Comparison of ENCODE assay signal across 13 cellular contexts in the genomic region with DNA sequence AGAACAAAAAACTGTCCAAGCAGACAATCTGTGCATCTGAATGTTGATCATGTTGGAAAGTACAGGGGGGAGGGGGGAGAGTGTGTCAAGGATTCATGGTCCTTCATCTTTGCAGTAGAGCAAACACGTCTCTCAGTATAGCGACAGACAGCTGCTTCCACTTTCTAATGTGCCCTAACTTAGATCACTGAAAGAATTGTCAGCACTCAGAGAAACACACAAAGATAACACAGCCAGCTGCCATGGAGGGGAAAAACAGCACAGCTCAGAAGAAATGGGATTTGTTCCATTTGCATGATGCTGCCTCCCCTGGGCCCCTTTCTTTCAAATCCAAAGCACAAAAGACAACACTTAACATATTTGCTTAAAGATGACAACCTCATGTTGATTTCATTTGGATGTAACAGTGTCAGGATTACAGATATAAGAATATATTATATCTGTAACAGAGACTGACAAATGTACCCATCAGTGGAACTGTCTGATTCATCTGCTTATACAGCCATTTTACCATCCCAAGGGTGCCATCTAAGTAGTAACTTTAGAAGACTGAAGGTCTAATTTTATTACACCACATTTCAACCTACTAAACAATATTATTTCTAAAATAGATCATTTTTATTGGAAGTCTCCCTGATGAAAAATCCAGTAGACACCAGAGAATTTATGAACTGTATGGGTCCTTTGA. TPM values are rescaled to one million over a fixed set of nuclear protein-coding genes. Genes with fewer than 3 reads are reported as not detected.
DNase-seq lines count a peak whose midpoint lies in the region; ATAC-seq, FAIRE-seq and TF ChIP-seq lines count a peak whose summit lies in the region.
"Had no signal": no experiment of that assay in that cellular context is flagged by ENCODE, and none has a peak within 500 bp of the region (broad histone marks: within the 10 kb centered on the region; RNA-seq: fewer than 3 reads in every experiment).

No MANE protein-coding gene starts in this region.

- H3K79me2 ChIP-seq in HepG2 (ENCODE audit: insufficient read depth, low read length) (peaks cover 39% of the 10 kb centered on the region), trophoblast cell (ENCODE audit: control insufficient read depth, insufficient read depth, low read length, poor library complexity) (no peaks in the 10 kb centered on the region)

- no peak overlapping the region for H3K4me3 Mint-ChIP-seq in natural killer cell
- H3K4me3 Mint-ChIP-seq: central memory CD8-positive, alpha-beta T cell had no signal

- FAIRE-seq in HepG2 (lab: Jason Lieb, UNC) = no peak

- H3K4me3 ChIP-seq in HepG2 (replicated peaks in 1 of 3; ENCODE audit: insufficient read depth in 1 of 3, low read depth in 2 of 3, low read length in 3 of 3) (no peak overlapping the region), right lobe of liver (no peak overlapping the region), adipocyte (ENCODE audit: low read length) (peak overlapping the region; percentile 62), aorta (ENCODE audit: low read length in 2 of 2) (peak overlapping the region in 1 of 2 donors; percentile 8), trophoblast cell (ENCODE audit: low read depth, low read length) (no peak overlapping the region)
- H3K4me3 ChIP-seq: esophagus muscularis mucosa had no signal

- no peak overlapping the region for H4K91ac ChIP-seq in trophoblast cell (ENCODE audit: low read depth, low read length)

- no peaks in the 10 kb centered on the region for H3K9me3 ChIP-seq in HepG2 (ENCODE audit: low read length)
- no peaks in the 10 kb centered on the region for H3K9me3 ChIP-seq in right lobe of liver
- H3K9me3 ChIP-seq in adipocyte (ENCODE audit: control insufficient read depth, low read length) = no peaks in the 10 kb centered on the region
- no peaks in the 10 kb centered on the region for H3K9me3 ChIP-seq in aorta (ENCODE audit: control insufficient read depth, low read length)
- no peaks in the 10 kb centered on the region for H3K9me3 ChIP-seq in trophoblast cell (ENCODE audit: insufficient read depth, low read depth, low read length)
- H3K9me3 ChIP-seq: esophagus muscularis mucosa had no signal

- no peak overlapping the region for H3K27ac Mint-ChIP-seq in natural killer cell

- H3K18ac ChIP-seq in trophoblast cell (ENCODE audit: low read length) = no peak overlapping the region

- H3K9ac ChIP-seq in HepG2 (ENCODE audit: insufficient read depth, low read depth, low read length) = no peak overlapping the region
- peak overlapping the region; percentile 61 for H3K9ac ChIP-seq in adipocyte (ENCODE audit: low read length)
- H3K9ac ChIP-seq in trophoblast cell (ENCODE audit: low read length) = no peak overlapping the region

- no peaks in the 10 kb centered on the region for H3K27me3 Mint-ChIP-seq in natural killer cell (ENCODE audit: low read depth in 2 of 2)
- H3K27me3 Mint-ChIP-seq: central memory CD8-positive, alpha-beta T cell had no signal

- H3K4me2 ChIP-seq in HepG2 (ENCODE audit: low read depth, low read length) (0 out of 2 replicates have a peak overlapping the region, but pooled peaks have one; percentile 6), trophoblast cell (ENCODE audit: low read length) (no peak overlapping the region)

- H3K4ac ChIP-seq in trophoblast cell (ENCODE audit: low read depth, low read length) = no peak overlapping the region

- H3K4me1 Mint-ChIP-seq in natural killer cell = no peaks in the 10 kb centered on the region
- H3K4me1 Mint-ChIP-seq: central memory CD8-positive, alpha-beta T cell had no signal

- in situ Hi-C loops in HepG2 (cut with HindIII; ENCODE audit: extremely low pct_ligation_motif_present, low pct_unique_long_range_greater_than_20kb) = no loop called here

- TF ChIP-seq POLR2A in HepG2 (IDR thresholded peaks at IDR 0.05; ENCODE audit: insufficient read depth in 1 of 2, low read depth in 2 of 2, low read length in 2 of 2) (no peak), right lobe of liver (IDR thresholded peaks at IDR 0.05) (no peak)

- H3K79me1 ChIP-seq in trophoblast cell (ENCODE audit: low read length) = no peaks in the 10 kb centered on the region

- no peak overlapping the region for H2BK5ac ChIP-seq in trophoblast cell (ENCODE audit: low read depth, low read length, poor library complexity)

- H3K23ac ChIP-seq in trophoblast cell (ENCODE audit: low read length) = no peak overlapping the region

- H4K20me1 ChIP-seq in HepG2 (ENCODE audit: insufficient read depth, low read length) = no peaks in the 10 kb centered on the region

- H3K4me1 ChIP-seq in HepG2 (ENCODE audit: insufficient read depth, low read length) = peaks cover 18% of the 10 kb centered on the region
- H3K4me1 ChIP-seq in right lobe of liver = peaks cover 0 to 30% (median 7%) of the 10 kb centered on the region in 4 donors
- peaks cover 15% of the 10 kb centered on the region for H3K4me1 ChIP-seq in adipocyte (ENCODE audit: control insufficient read depth, insufficient read depth, low read length)
- H3K4me1 ChIP-seq in aorta (ENCODE audit: control insufficient read depth in 1 of 2, insufficient read depth in 2 of 2, low read length in 2 of 2) = peaks cover 0 to 12% of the 10 kb centered on the region in 2 donors
- peaks cover 6% of the 10 kb centered on the region in 2 experiments for H3K4me1 ChIP-seq in trophoblast cell (ENCODE audit: control insufficient read depth in 1 of 2, insufficient read depth in 2 of 2, low read length in 2 of 2)

- H4K8ac ChIP-seq in trophoblast cell (ENCODE audit: low read depth, low read length) = no peak overlapping the region

- no peak overlapping the region for H2AK5ac ChIP-seq in trophoblast cell (ENCODE audit: low read length)

- H3K27ac ChIP-seq in HepG2 (ENCODE audit: extremely low read length, insufficient read depth, low read length) (no peak overlapping the region), right lobe of liver (no peak overlapping the region), aorta (ENCODE audit: low read depth in 1 of 2, low read length in 2 of 2) (no peak overlapping the region), trophoblast cell (ENCODE audit: low read depth, low read length) (no peak overlapping the region)
- H3K27ac ChIP-seq: esophagus muscularis mucosa had no signal

- peak; percentile 16 for DNase-seq in HepG2 (ENCODE audit: low spot score)
- DNase-seq in right lobe of liver = no peak
- DNase-seq in adipocyte (ENCODE audit: low read depth) = no peak
- peak; percentile 69 for DNase-seq in inferior parietal cortex (ENCODE audit: extremely low spot score)
- DNase-seq in aorta = no peak
- no peak for DNase-seq in natural killer cell
- no peak for DNase-seq in trophoblast cell
- DNase-seq: activated CD4-positive, alpha-beta T cell treated with anti-CD3 and anti-CD28 coated beads for 4 hours; KBM-7; NCI-H226 had no signal

- no peak overlapping the region for H2BK120ac ChIP-seq in trophoblast cell (ENCODE audit: insufficient read depth, low read length, poor library complexity)

- no TSS peak for BruUV-seq in HepG2 (replicated peaks; lab: Mats Ljungman, UMichigan)

- TF ChIP-seq RAD21 in HepG2 (CRISPR knock-in tag; IDR thresholded peaks at IDR 0.05) = no peak

- no peak overlapping the region for H4K12ac ChIP-seq in trophoblast cell (ENCODE audit: low read depth, low read length)

- H3K27me3 ChIP-seq in HepG2 (ENCODE audit: control insufficient read depth in 1 of 2, insufficient read depth in 2 of 2, low read length in 2 of 2) (no peaks in the 10 kb centered on the region), right lobe of liver (no peaks in the 10 kb centered on the region), adipocyte (replicated peaks; ENCODE audit: control insufficient read depth, insufficient read depth, low read length) (no peaks in the 10 kb centered on the region), aorta (ENCODE audit: control insufficient read depth in 1 of 2, insufficient read depth in 2 of 2, low read length in 1 of 2) (no peaks in the 10 kb centered on the region), trophoblast cell (ENCODE audit: insufficient read depth, low read length) (no peaks in the 10 kb centered on the region)
- H3K27me3 ChIP-seq: esophagus muscularis mucosa had no signal

- 78% methylated on average over 2 of the region's 2 CpGs for WGBS in HepG2 (ENCODE audit: low lambda C conversion rate)
- WGBS in right lobe of liver (ENCODE audit: insufficient coverage, low coverage, low lambda C conversion rate, missing lambda C conversion rate) = 31% methylated on average over 2 of the region's 2 CpGs
- 6 to 19% methylated on average over 2 of the region's 2 CpGs for WGBS in aorta, 2 donors
- WGBS in trophoblast cell (ENCODE audit: extremely low coverage, insufficient coverage, insufficient read length) = no CpG with 5 or more reads among the region's 2 CpGs

- ATAC-seq in HepG2 (peak; percentile 79), right lobe of liver (no peak), aorta (ENCODE audit: low FRiP score) (peak; percentile 47), natural killer cell (no peak), GM18502 (IDR thresholded peaks at IDR 0.05; ENCODE audit: poor library complexity, unreplicated experiment) (no peak)

- H3K36me3 Mint-ChIP-seq in natural killer cell = no peaks in the 10 kb centered on the region

- H2AFZ ChIP-seq in HepG2 (ENCODE audit: low read length) (no peak overlapping the region), trophoblast cell (ENCODE audit: insufficient read depth, low read length, poor library complexity) (no peak overlapping the region)

- H3K14ac ChIP-seq in trophoblast cell (ENCODE audit: low read length) = no peak overlapping the region

- H2BK12ac ChIP-seq in trophoblast cell (ENCODE audit: low read length) = no peak overlapping the region

- peaks cover 0 to 6% of the 10 kb centered on the region in 2 donors for H3K9me3 Mint-ChIP-seq in natural killer cell

- TF ChIP-seq CTCF in HepG2 (CRISPR knock-in tag; IDR thresholded peaks at IDR 0.05) (no peak), right lobe of liver (IDR thresholded peaks at IDR 0.05) (no peak), natural killer cell (IDR thresholded peaks at IDR 0.05) (no peak)

- intact Hi-C loops in HepG2 (cut with micrococcal nuclease; ENCODE audit: unreplicated experiment) (loop anchor here (5.0 kb wide), 1 partner anchor 51 kb away; no protein-coding TSS in a partner anchor), right lobe of liver (cut with DNase I) (no loop called here), aorta (cut with DNase I) (no loop called here), natural killer cell (cut with micrococcal nuclease) (no loop called here)

- no peaks in the 10 kb centered on the region; a peak in 1 of 5 replicates for H3K36me3 ChIP-seq in HepG2 (replicated peaks in 1 of 2; ENCODE audit: control insufficient read depth in 1 of 2, insufficient read depth in 2 of 2, low read length in 2 of 2)
- H3K36me3 ChIP-seq in right lobe of liver = no peaks in the 10 kb centered on the region
- no peaks in the 10 kb centered on the region for H3K36me3 ChIP-seq in adipocyte (ENCODE audit: control insufficient read depth, insufficient read depth, low read length, severe bottlenecking)
- H3K36me3 ChIP-seq in aorta (ENCODE audit: control insufficient read depth in 1 of 2, insufficient read depth in 2 of 2, low read length in 1 of 2) = no peaks in the 10 kb centered on the region
- H3K36me3 ChIP-seq in trophoblast cell (ENCODE audit: control insufficient read depth in 1 of 2, insufficient read depth in 2 of 2, low read length in 2 of 2) = no peaks in the 10 kb centered on the region
- H3K36me3 ChIP-seq: esophagus muscularis mucosa had no signal

- POLR2A ChIA-PET in HepG2 (lab: Yijun Ruan, JAX) = no interaction called here

- no peak for TF ChIP-seq EP300 in HepG2 (IDR thresholded peaks at IDR 0.05; ENCODE audit: low read depth in 2 of 2, low read length in 2 of 2)
- no peak for TF ChIP-seq EP300 in HepG2 (CRISPR knock-in tag; IDR thresholded peaks at IDR 0.05; ENCODE audit: borderline replicate concordance)

- CTCF ChIA-PET in HepG2 (lab: Yijun Ruan, JAX; ENCODE audit: low intra/inter-chr PET ratio, low total read pairs) = no interaction called here

RNA-seq across cellular contexts. Expression of a gene that starts 17.7 kb away (rescaled TPM):
- total RNA-seq in HepG2 (2016; rRNA removed; fragmentation: Illumina TruSeq; extraction: Trizol) = 6.6 and 11.6 TPM in 2 replicates
- 0.81 and 1.4 TPM in 2 replicates for total RNA-seq in HepG2 (2016; cell fraction: cytosol; rRNA removed; fragmentation: Illumina TruSeq; extraction: Trizol; ENCODE audit: low read depth)
- total RNA-seq in HepG2 (2016; cell fraction: insoluble cytoplasmic fraction; rRNA removed; fragmentation: Illumina TruSeq; extraction: Trizol) = 6.1 and 11.5 TPM in 2 replicates
- total RNA-seq in HepG2 (2016; cell fraction: membrane; rRNA removed; fragmentation: Illumina TruSeq; extraction: Trizol) = 3.7 and 3.9 TPM in 2 replicates
- total RNA-seq in HepG2 (2016; cell fraction: nucleus; rRNA removed; fragmentation: Illumina TruSeq; extraction: Trizol) = 13.5 and 18.6 TPM in 2 replicates
- polyA plus RNA-seq in HepG2 (2011; rRNA removed) = 5.3 and 6.7 TPM in 2 replicates
- polyA plus RNA-seq in HepG2 (2011; cell fraction: cytosol; rRNA removed) = 2.8 and 3.5 TPM in 2 replicates
- 8.1 and 9.8 TPM in 2 replicates for polyA plus RNA-seq in HepG2 (2011; cell fraction: nucleus; rRNA removed)
- polyA plus RNA-seq in HepG2 (2012) = 5.9 and 7.7 TPM in 2 replicates
- 0.47 and 0.76 TPM in 2 replicates for polyA plus RNA-seq in HepG2 (2016; cell fraction: cytosol; fragmentation: Illumina TruSeq; extraction: Trizol; ENCODE audit: low read depth)
- 6.4 and 6.6 TPM in 2 replicates for polyA plus RNA-seq in HepG2 (2016; cell fraction: insoluble cytoplasmic fraction; fragmentation: Illumina TruSeq; extraction: Trizol; ENCODE audit: low read depth)
- 1.2 and 1.3 TPM in 2 replicates for polyA plus RNA-seq in HepG2 (2016; cell fraction: membrane; fragmentation: Illumina TruSeq; extraction: Trizol; ENCODE audit: low read depth)
- polyA plus RNA-seq in HepG2 (2016; cell fraction: nucleus; fragmentation: Illumina TruSeq; extraction: Trizol; ENCODE audit: insufficient read depth, low read depth) = 12.1 and 13.6 TPM in 2 replicates
- polyA minus RNA-seq in HepG2 (2011; rRNA and poly(A)+ RNA removed; ENCODE audit: low replicate concordance) = 6.0 and 12.1 TPM in 2 replicates
- 6.7 TPM in 2 replicates for polyA minus RNA-seq in HepG2 (2011; cell fraction: cytosol; rRNA and poly(A)+ RNA removed)
- polyA minus RNA-seq in HepG2 (2011; cell fraction: nucleus; rRNA and poly(A)+ RNA removed) = 21.6 and 30.1 TPM in 2 replicates
- total RNA-seq in right lobe of liver = 1 to 10 TPM; 2.8 to 9.2 (median 5.1) TPM
- 10 to 100 TPM; 12.7 to 27.8 TPM for total RNA-seq in aorta
- polyA plus RNA-seq in aorta = 1 to 10 TPM; 1.6 to 3.9 TPM
- not detected for total RNA-seq in natural killer cell
- polyA plus RNA-seq in trophoblast cell (2013) = 29.2 and 29.8 TPM in 2 replicates

Comparison
In these comparisons a context has a peak if more than half of its experiments do, and no peak if none do; other contexts are left out.
1. ATAC-seq: peak in HepG2 (single experiment) and aorta (single experiment); none in right lobe of liver (0 of 4), natural killer cell (0 of 3) and GM18502 (single experiment).
2. DNase-seq: peak in HepG2 (single experiment) and inferior parietal cortex (single experiment); none in right lobe of liver (0 of 3), adipocyte (single experiment), aorta (0 of 2), natural killer cell (single experiment) and trophoblast cell (0 of 2).